In genomic region chr20:58640446-58640845, GRCh38 we compare ENCODE assay signal across 19 cellular contexts. TPM values are rescaled to one million over a fixed set of nuclear protein-coding genes. Genes with fewer than 3 reads are reported as not detected.
DNase-seq lines count a peak whose midpoint lies in the region; ATAC-seq and TF ChIP-seq lines count a peak whose summit lies in the region.
"Had no signal": no experiment of that assay in that cellular context is flagged by ENCODE, and none has a peak within 500 bp of the region (broad histone marks: within the 10 kb centered on the region; RNA-seq: fewer than 3 reads in every experiment).

No MANE protein-coding gene starts in this region.

- 63 to 68% methylated on average over 8 to 9 of the region's 9 CpGs for WGBS in GM23248 (ENCODE audit: low coverage in 1 of 2, low lambda C conversion rate in 2 of 2, missing lambda C conversion rate in 2 of 2), 2 experiments
- 74% methylated on average over 6 of the region's 9 CpGs for WGBS in mammary epithelial cell (ENCODE audit: low coverage, missing lambda C conversion rate)

- H3K4me1 ChIP-seq in GM23248 (ENCODE audit: insufficient read depth) (no peaks in the 10 kb centered on the region), mammary epithelial cell (ENCODE audit: insufficient read depth, low read length) (peaks cover 14% of the 10 kb centered on the region), osteoblast (ENCODE audit: insufficient read depth, low read length) (peaks cover 14% of the 10 kb centered on the region)
- H3K4me1 ChIP-seq: neural progenitor cell, right lobe of liver had no signal

- dilution Hi-C loops in mammary epithelial cell (cut with HindIII; ENCODE audit: low sequenced_read_pairs): no loop called here

- H3K27ac ChIP-seq in GM23248 (no peak overlapping the region), mammary epithelial cell (ENCODE audit: insufficient read depth, low read depth, low read length) (no peak overlapping the region), osteoblast (ENCODE audit: low read depth, low read length) (no peak overlapping the region)
- H3K27ac ChIP-seq: BLaER1, gastrocnemius medialis, neural progenitor cell, right lobe of liver, WERI-Rb-1 had no signal

- BruUV-seq in mammary epithelial cell (replicated peaks; lab: Mats Ljungman, UMichigan): no TSS peak

- H3K27me3 ChIP-seq in GM23248 (replicated peaks; ENCODE audit: insufficient read depth): no peaks in the 10 kb centered on the region
- no peaks in the 10 kb centered on the region for H3K27me3 ChIP-seq in mammary epithelial cell (ENCODE audit: insufficient read depth, low read length)
- H3K27me3 ChIP-seq in osteoblast (ENCODE audit: insufficient read depth, low read length): no peaks in the 10 kb centered on the region
- H3K27me3 ChIP-seq: BLaER1, gastrocnemius medialis, neural progenitor cell, right lobe of liver had no signal

- H3K4me3 ChIP-seq in GM23248 (no peak overlapping the region), mammary epithelial cell (replicated peaks in 1 of 3; ENCODE audit: insufficient read depth in 1 of 3, low read depth in 2 of 3, low read length in 3 of 3) (no peak overlapping the region), osteoblast (ENCODE audit: insufficient read depth, low read length) (no peak overlapping the region)
- H3K4me3 ChIP-seq: BLaER1, gastrocnemius medialis, lung, neural progenitor cell, right lobe of liver had no signal

- H3K36me3 ChIP-seq in GM23248 (ENCODE audit: low read depth): no peaks in the 10 kb centered on the region
- no peaks in the 10 kb centered on the region for H3K36me3 ChIP-seq in mammary epithelial cell (ENCODE audit: insufficient read depth, low read length)
- H3K36me3 ChIP-seq in osteoblast (ENCODE audit: insufficient read depth, low read length): no peaks in the 10 kb centered on the region
- H3K36me3 ChIP-seq: BLaER1, gastrocnemius medialis, neural progenitor cell, right lobe of liver, WERI-Rb-1 had no signal

- ATAC-seq in GM21390 (IDR thresholded peaks at IDR 0.05; ENCODE audit: unreplicated experiment) (no peak), GM18861 (IDR thresholded peaks at IDR 0.05; ENCODE audit: unreplicated experiment) (no peak)
- ATAC-seq: gastrocnemius medialis, right lobe of liver had no signal

- H2AFZ ChIP-seq in GM23248 (no peak overlapping the region), mammary epithelial cell (ENCODE audit: low read depth, low read length) (no peak overlapping the region), osteoblast (ENCODE audit: low read length) (no peak overlapping the region)
- H2AFZ ChIP-seq: neural progenitor cell had no signal

- H3K9me2 ChIP-seq in GM23248 (ENCODE audit: insufficient read depth): no peaks in the 10 kb centered on the region

- H3K79me2 ChIP-seq in GM23248 (ENCODE audit: insufficient read depth) (no peaks in the 10 kb centered on the region), mammary epithelial cell (ENCODE audit: insufficient read depth, low read length) (no peaks in the 10 kb centered on the region), osteoblast (ENCODE audit: insufficient read depth, low read length) (no peaks in the 10 kb centered on the region)

- H4K20me1 ChIP-seq in GM23248 (ENCODE audit: insufficient read depth) (no peaks in the 10 kb centered on the region), mammary epithelial cell (ENCODE audit: insufficient read depth, low read length) (no peaks in the 10 kb centered on the region), osteoblast (ENCODE audit: insufficient read depth, low read length) (no peaks in the 10 kb centered on the region)
- H4K20me1 ChIP-seq: BLaER1 had no signal

- CTCF ChIA-PET in mammary epithelial cell (lab: Charles Lee; ENCODE audit: low non-redundant PET): no interaction called here

- H3F3A ChIP-seq in GM23248 (ENCODE audit: insufficient read depth): no peaks in the 10 kb centered on the region

- no peak overlapping the region for H3K4me2 ChIP-seq in GM23248 (ENCODE audit: unreplicated experiment)
- no peak overlapping the region for H3K4me2 ChIP-seq in mammary epithelial cell (ENCODE audit: insufficient read depth, low read depth, low read length)
- peak overlapping the region; percentile 8 for H3K4me2 ChIP-seq in osteoblast (ENCODE audit: insufficient read depth, low read length)
- H3K4me2 ChIP-seq: BLaER1, neural progenitor cell had no signal

- DNase-seq in GM23248 (peak; percentile 63), NCI-H226 (peak; percentile 49), mammary epithelial cell (peak; percentile 36), osteoblast (ENCODE audit: insufficient read length, low spot score, missing footprints) (peak; percentile 94), DMS79 (lab: John Stamatoyannopoulos, UW) (no peak)
- DNase-seq: activated naive CD4-positive, alpha-beta T cell treated with anti-CD3 and anti-CD28 coated beads for 36 hours; central memory CD4-positive, alpha-beta T cell; DMS153; gastrocnemius medialis; NCI-H1436 treated with DMSO at 0.1 percent for 48 hours; NCI-H446; right lobe of liver; stimulated activated naive CD4-positive, alpha-beta T cell; WERI-Rb-1 had no signal

- H3K9me3 ChIP-seq in GM23248 (ENCODE audit: low read depth) (no peaks in the 10 kb centered on the region), mammary epithelial cell (replicated peaks; ENCODE audit: insufficient read depth, low read length) (no peaks in the 10 kb centered on the region), osteoblast (ENCODE audit: low read depth, low read length) (no peaks in the 10 kb centered on the region)
- H3K9me3 ChIP-seq: BLaER1, gastrocnemius medialis, right lobe of liver had no signal

- no peak for TF ChIP-seq CTCF in mammary epithelial cell (conservative IDR thresholded peaks at IDR 0.05 in 1 of 2, IDR thresholded peaks at IDR 0.05 in 1 of 2; ENCODE audit: extremely low read depth in 1 of 2, insufficient read depth in 1 of 2, low read depth in 1 of 2, low read length in 2 of 2)
- TF ChIP-seq CTCF in osteoblast (IDR thresholded peaks at IDR 0.05; ENCODE audit: extremely low read depth, low read depth, low read length): no peak

- intact Hi-C loops in mammary epithelial cell (cut with micrococcal nuclease): no loop called here

- no peak overlapping the region for H3K9ac ChIP-seq in GM23248
- H3K9ac ChIP-seq in mammary epithelial cell (ENCODE audit: insufficient read depth, low read length): no peak overlapping the region
- H3K9ac ChIP-seq: BLaER1, neural progenitor cell had no signal

- in situ Hi-C loops in GM23248 (cut with MboI) (no loop called here), mammary epithelial cell (cut with MboI; ENCODE audit: low sequenced_read_pairs in 2 of 2) (loop anchor here in 1 of 2 donors (25.0 kb wide), 1 partner anchor 378 kb away; no protein-coding TSS in a partner anchor)

RNA-seq across cellular contexts. Expression of gene STX16, which starts 10.6 kb away (rescaled TPM):
- 15.8 and 17.6 TPM in 2 replicates for total RNA-seq in GM23248 (2014; rRNA removed; shearing (Covaris generic))
- polyA plus RNA-seq in GM23248 (2016; fragmentation: Nextera tagmentation; extraction: Ambion mirVana): 30.6 and 36.9 TPM in 2 replicates
- total RNA-seq in mammary epithelial cell: 10 to 100 TPM; 34.7 to 71.7 TPM
- 29.5 TPM for polyA plus RNA-seq in mammary epithelial cell
- 34.2 TPM for polyA minus RNA-seq in mammary epithelial cell
- total RNA-seq in osteoblast: 24.2 and 28.6 TPM in 2 replicates

RNA-seq across cellular contexts. Expression of gene NPEPL1, which starts 52.2 kb away (rescaled TPM):
- total RNA-seq in GM23248 (2014; rRNA removed; shearing (Covaris generic)): 37.5 and 37.7 TPM in 2 replicates
- 46.1 and 49.8 TPM in 2 replicates for polyA plus RNA-seq in GM23248 (2016; fragmentation: Nextera tagmentation; extraction: Ambion mirVana)
- 10 to 100 TPM; 16.2 to 17.0 TPM for total RNA-seq in mammary epithelial cell
- polyA plus RNA-seq in mammary epithelial cell: 1.0 TPM
- 1.4 TPM for polyA minus RNA-seq in mammary epithelial cell
- total RNA-seq in osteoblast: 26.8 and 29.7 TPM in 2 replicates
